Comparison of ENCODE assay signal across 1 cellular context in the genomic region with DNA sequence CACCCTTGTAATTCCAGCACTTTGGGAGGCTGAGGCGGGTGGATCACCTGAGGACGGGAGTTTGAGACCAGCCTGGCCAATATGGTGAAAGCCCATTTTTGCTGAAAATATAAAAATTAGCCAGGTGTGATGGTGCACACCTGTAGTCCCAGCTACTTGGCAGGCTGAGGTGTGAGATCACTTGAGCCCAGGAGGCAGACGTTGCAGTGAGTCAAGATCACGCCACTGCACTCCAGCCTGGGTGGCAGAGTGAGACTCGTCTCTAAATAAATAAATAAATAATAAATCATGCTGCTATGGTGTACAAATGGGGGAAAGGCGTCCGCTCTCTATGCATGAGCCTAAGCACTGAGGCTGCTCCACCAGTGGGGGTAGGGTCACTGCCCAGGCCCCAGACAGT. TPM values are rescaled to one million over a fixed set of nuclear protein-coding genes. Genes with fewer than 3 reads are reported as not detected.
"Had no signal": no experiment of that assay in that cellular context is flagged by ENCODE, and none has a peak within 500 bp of the region (broad histone marks: within the 10 kb centered on the region; RNA-seq: fewer than 3 reads in every experiment).

No MANE protein-coding gene starts in this region.

RNA-seq across cellular contexts. Expression of a gene that starts 38.4 kb away (rescaled TPM):
- total RNA-seq: RPMI7951 had no signal
